In genomic region chr6:30703821-30704220, GRCh38 we compare ENCODE assay signal across 15 cellular contexts.
"Had no signal": no experiment of that assay in that cellular context is flagged by ENCODE, and none has a peak within 500 bp of the region (broad histone marks: within the 10 kb centered on the region; RNA-seq: fewer than 3 reads in every experiment).

No MANE protein-coding gene starts in this region.

- H3K27me3 ChIP-seq: breast epithelium, left lung, suprapubic skin had no signal

- H3K4me3 ChIP-seq: breast epithelium, left lung, skin epidermis, suprapubic skin had no signal

- H3K9me3 Mint-ChIP-seq: activated T-helper 2 cell treated with anti-CD3 and anti-CD28 coated beads, Interferon-gamma antibody, Interleukin-2, Interleukin-4, amounts not matched to agents 10 μg/mL and 5 μg/mL and 100 μg/mL, durations not matched to agents 14 hours and 24 hours and 36 hours; naive thymus-derived CD8-positive, alpha-beta T cell; stimulated activated naive CD8-positive, alpha-beta T cell treated with anti-CD3 and anti-CD28 coated beads, Interleukin-15, Interleukin-2, amounts not matched to agents 100 ng/mL and 50 ng/mL, for 24 hours; type B pancreatic cell had no signal

- H3K27ac Mint-ChIP-seq: activated naive CD8-positive, alpha-beta T cell; activated T-helper 2 cell treated with anti-CD3 and anti-CD28 coated beads, Interferon-gamma antibody, Interleukin-2, Interleukin-4, amounts not matched to agents 10 μg/mL and 5 μg/mL and 100 μg/mL, durations not matched to agents 14 hours and 24 hours and 36 hours; stimulated activated naive CD8-positive, alpha-beta T cell treated with anti-CD3 and anti-CD28 coated beads, Interleukin-15, Interleukin-2, amounts not matched to agents 100 ng/mL and 50 ng/mL, for 24 hours; type B pancreatic cell had no signal

- DNase-seq: activated CD4-positive, alpha-beta T cell treated with anti-CD3 and anti-CD28 coated beads, Interleukin-2, amount 50 U/mL, for 48 hours; cerebellar nuclear complex; left lung; mesenchymal stem cell; stimulated activated CD4-positive, alpha-beta T cell treated with anti-CD3 and anti-CD28 coated beads, Interleukin-4, amount 100 ng/mL, for 24 hours; T-helper 9 cell had no signal

- H3K27ac ChIP-seq: breast epithelium, left lung, skin epidermis, suprapubic skin, VCaP had no signal

- ATAC-seq: left lung; naive thymus-derived CD8-positive, alpha-beta T cell had no signal

- H3K4me3 Mint-ChIP-seq: activated naive CD8-positive, alpha-beta T cell; stimulated activated naive CD8-positive, alpha-beta T cell treated with anti-CD3 and anti-CD28 coated beads, Interleukin-15, Interleukin-2, amounts not matched to agents 100 ng/mL and 50 ng/mL, for 24 hours; type B pancreatic cell had no signal

- H3K4me1 ChIP-seq: breast epithelium, suprapubic skin had no signal

- H3K27me3 Mint-ChIP-seq: activated naive CD8-positive, alpha-beta T cell; naive thymus-derived CD8-positive, alpha-beta T cell; stimulated activated naive CD8-positive, alpha-beta T cell treated with anti-CD3 and anti-CD28 coated beads, Interleukin-15, Interleukin-2, amounts not matched to agents 100 ng/mL and 50 ng/mL, for 24 hours; type B pancreatic cell had no signal

- H3K9me3 ChIP-seq: breast epithelium, left lung, suprapubic skin had no signal

- H3K36me3 ChIP-seq: breast epithelium had no signal
